ENCODE assay signal across 31 cellular contexts in the genomic region with DNA sequence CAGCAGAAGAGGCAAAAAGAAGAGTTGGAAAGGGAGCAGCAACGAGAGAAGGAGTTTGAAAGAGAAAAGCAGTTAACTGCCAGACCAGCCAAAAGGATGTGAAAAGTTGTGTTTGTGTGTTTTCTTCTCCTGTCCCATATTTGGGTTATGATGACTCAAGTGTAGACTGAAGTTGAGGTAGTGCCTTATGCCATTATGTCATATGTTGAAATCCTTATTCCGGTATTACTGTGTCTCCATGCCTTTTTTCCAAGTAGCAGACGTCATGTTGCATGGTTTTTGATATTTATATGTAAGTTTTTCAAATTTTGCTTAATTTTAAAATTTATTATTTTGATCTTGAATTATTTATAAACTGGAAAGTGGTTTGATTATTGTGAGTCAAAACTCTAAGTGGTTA. TPM values are rescaled to one million over a fixed set of nuclear protein-coding genes. Genes with fewer than 3 reads are reported as not detected.
DNase-seq lines count a peak whose midpoint lies in the region; ATAC-seq and TF ChIP-seq lines count a peak whose summit lies in the region.
"Had no signal": no experiment of that assay in that cellular context is flagged by ENCODE, and none has a peak within 500 bp of the region (broad histone marks: within the 10 kb centered on the region; RNA-seq: fewer than 3 reads in every experiment).

No MANE protein-coding gene starts in this region.

- no peaks in the 10 kb centered on the region for H3K9me2 ChIP-seq in Karpas-422 (replicated peaks; ENCODE audit: insufficient read depth, low read length)

- H3K4me2 ChIP-seq in Karpas-422 (ENCODE audit: low read depth, low read length, poor library complexity, severe bottlenecking), result peak overlapping the region; percentile 42
- H3K4me2 ChIP-seq: smooth muscle cell had no signal

- no peaks in the 10 kb centered on the region for H4K20me1 ChIP-seq in Karpas-422 (ENCODE audit: insufficient read depth, low read depth, low read length)

- no peak overlapping the region for H2AFZ ChIP-seq in Karpas-422 (ENCODE audit: low read length)

- CTCF ChIA-PET in activated naive CD4-positive, alpha-beta T cell treated with anti-CD3 and anti-CD28 coated beads for 36 hours (lab: Charles Lee), result interaction anchor here (0.6 to 0.9 kb wide), 2 partner anchors 17 to 149 kb away, joined by 3 to 4 read pairs; no protein-coding TSS in a partner anchor
- CTCF ChIA-PET in activated B cell treated with CpG ODN at 0.5 μM for 24 hours (lab: Charles Lee), result interaction anchor here (1.0 to 1.2 kb wide), 3 partner anchors 19 to 149 kb away, joined by 3 to 4 read pairs (median 3); partner anchors contain the start of gene BLOC1S6

- peaks cover 46% of the 10 kb centered on the region for H3K4me1 ChIP-seq in Karpas-422 (ENCODE audit: low read length)
- H3K4me1 ChIP-seq: HAP-1, uterus had no signal

- H3K36me3 ChIP-seq in Karpas-422 (ENCODE audit: insufficient read depth, low read length), result peaks cover 12% of the 10 kb centered on the region; the same call in 1 of the 2 replicates
- H3K36me3 ChIP-seq: HAP-1, uterus had no signal

- no peak for ATAC-seq in activated B cell treated with CpG ODN at 0.5 μM for 24 hours (ENCODE audit: low read depth)
- no peak for ATAC-seq in HG03571 (IDR thresholded peaks at IDR 0.05; ENCODE audit: unreplicated experiment)
- ATAC-seq: activated naive CD4-positive, alpha-beta T cell treated with anti-CD3 and anti-CD28 coated beads, Interleukin-2, amount 50 U/mL, for 72 hours; heart right ventricle; K562; right cardiac atrium had no signal

- no peaks in the 10 kb centered on the region for H3K4me1 Mint-ChIP-seq in activated naive CD4-positive, alpha-beta T cell treated with anti-CD3 and anti-CD28 coated beads for 36 hours (ENCODE audit: low read depth)
- H3K4me1 Mint-ChIP-seq in activated B cell treated with CpG ODN at 0.5 μM for 24 hours, result peaks cover 42% of the 10 kb centered on the region

- intact Hi-C loops in activated naive CD4-positive, alpha-beta T cell treated with anti-CD3 and anti-CD28 coated beads for 36 hours (cut with micrococcal nuclease), result no loop called here
- intact Hi-C loops in activated B cell treated with CpG ODN at 0.5 μM for 24 hours (cut with micrococcal nuclease), result no loop called here

- no peak for DNase-seq in activated naive CD4-positive, alpha-beta T cell treated with anti-CD3 and anti-CD28 coated beads for 36 hours
- no peak for DNase-seq in activated naive CD4-positive, alpha-beta T cell treated with Interleukin-2 at 50 U/mL for 16 hours
- DNase-seq in Karpas-422 (no peak), activated B cell treated with CpG ODN at 0.5 μM for 24 hours (no peak), NCI-H146 treated with DMSO at 0.1 percent for 48 hours (lab: John Stamatoyannopoulos, UW; ENCODE audit: unreplicated experiment) (no peak), NCI-H128 (lab: John Stamatoyannopoulos, UW; ENCODE audit: unreplicated experiment) (no peak)
- DNase-seq: ACHN; activated CD4-positive, alpha-beta T cell treated with anti-CD3 and anti-CD28 coated beads, Interleukin-2, amount 10 ng/mL, durations not matched to agents 7 days and 5 days; activated CD8-positive, alpha-beta memory T cell treated with anti-CD3 and anti-CD28 coated beads, Interleukin-2, amount 50 U/mL, for 4 hours; dorsolateral prefrontal cortex; esophagus squamous epithelium; foreskin melanocyte; heart right ventricle; MG63; NCI-H1436; NCI-H2081 treated with DMSO at 0.1 percent for 48 hours; NCI-H2227 treated with DMSO at 0.1 percent for 48 hours; NCI-H526 treated with DMSO at 0.1 percent for 48 hours; NK-92 treated with Interleukin-12 subunit alpha and Interleukin-12 subunit beta, amount 100 ng/mL, for 24 hours; right cardiac atrium; SHP77 treated with DMSO at 0.1 percent for 48 hours; SW 1271; T1000; thyroid gland; uterus; WERI-Rb-1 had no signal

- H3K27me3 Mint-ChIP-seq in activated naive CD4-positive, alpha-beta T cell treated with anti-CD3 and anti-CD28 coated beads for 36 hours (ENCODE audit: low read depth), result no peaks in the 10 kb centered on the region
- H3K27me3 Mint-ChIP-seq in activated B cell treated with CpG ODN at 0.5 μM for 24 hours, result no peaks in the 10 kb centered on the region
- H3K27me3 Mint-ChIP-seq: activated CD4-positive, alpha-beta T cell treated with anti-CD3 and anti-CD28 coated beads, Interleukin-2, amount 10 ng/mL, durations not matched to agents 7 days and 5 days had no signal

- peak overlapping the region; percentile 18 for H3K27ac Mint-ChIP-seq in activated naive CD4-positive, alpha-beta T cell treated with anti-CD3 and anti-CD28 coated beads for 36 hours
- peak overlapping the region; percentile 56 for H3K27ac Mint-ChIP-seq in activated B cell treated with CpG ODN at 0.5 μM for 24 hours
- H3K27ac Mint-ChIP-seq: activated CD4-positive, alpha-beta T cell treated with anti-CD3 and anti-CD28 coated beads, Interleukin-2, amount 10 ng/mL, durations not matched to agents 7 days and 5 days; activated naive CD4-positive, alpha-beta T cell treated with anti-CD3 and anti-CD28 coated beads, Interleukin-2, amount 50 U/mL, for 72 hours had no signal

- no peak overlapping the region for H3K4me3 Mint-ChIP-seq in activated naive CD4-positive, alpha-beta T cell treated with anti-CD3 and anti-CD28 coated beads for 36 hours
- H3K4me3 Mint-ChIP-seq in activated B cell treated with CpG ODN at 0.5 μM for 24 hours, result no peak overlapping the region
- H3K4me3 Mint-ChIP-seq: activated CD4-positive, alpha-beta T cell treated with anti-CD3 and anti-CD28 coated beads, Interleukin-2, amount 10 ng/mL, durations not matched to agents 7 days and 5 days had no signal

- H3K9ac ChIP-seq in Karpas-422 (ENCODE audit: low read length), result no peak overlapping the region

- H3K27me3 ChIP-seq in Karpas-422 (ENCODE audit: low read length), result no peaks in the 10 kb centered on the region
- H3K27me3 ChIP-seq: dorsolateral prefrontal cortex, esophagus squamous epithelium, heart right ventricle, MG63, thyroid gland, uterus had no signal

- peaks cover 36% of the 10 kb centered on the region for H3K79me2 ChIP-seq in Karpas-422 (ENCODE audit: low read length)

- no peak for TF ChIP-seq CTCF in activated B cell treated with CpG ODN at 0.5 μM for 24 hours (IDR thresholded peaks at IDR 0.05)

- POLR2A ChIA-PET in activated B cell treated with CpG ODN at 0.5 μM for 24 hours (lab: Charles Lee), result interaction anchor here (0.7 to 1.2 kb wide), 4 partner anchors 19 to 405 kb away, joined by 3 to 7 read pairs (median 4); partner anchors contain the start of gene BLOC1S6

- H3K36me3 Mint-ChIP-seq in activated naive CD4-positive, alpha-beta T cell treated with anti-CD3 and anti-CD28 coated beads for 36 hours (ENCODE audit: low read depth), result peaks cover 10% of the 10 kb centered on the region
- peaks cover 28% of the 10 kb centered on the region for H3K36me3 Mint-ChIP-seq in activated B cell treated with CpG ODN at 0.5 μM for 24 hours (ENCODE audit: low read depth)

- no peak overlapping the region for H3K4me3 ChIP-seq in Karpas-422 (ENCODE audit: low read length)
- H3K4me3 ChIP-seq: dorsolateral prefrontal cortex, esophagus squamous epithelium, HAP-1, heart right ventricle, K562, MG63, smooth muscle cell, thyroid gland, uterus had no signal

- no peaks in the 10 kb centered on the region for H3K9me3 Mint-ChIP-seq in activated naive CD4-positive, alpha-beta T cell treated with anti-CD3 and anti-CD28 coated beads for 36 hours
- no peaks in the 10 kb centered on the region for H3K9me3 Mint-ChIP-seq in activated B cell treated with CpG ODN at 0.5 μM for 24 hours
- H3K9me3 Mint-ChIP-seq: activated CD4-positive, alpha-beta T cell treated with anti-CD3 and anti-CD28 coated beads, Interleukin-2, amount 10 ng/mL, durations not matched to agents 7 days and 5 days; activated naive CD4-positive, alpha-beta T cell treated with anti-CD3 and anti-CD28 coated beads, Interleukin-2, amount 50 U/mL, for 72 hours had no signal

- no peaks in the 10 kb centered on the region for H3K9me3 ChIP-seq in Karpas-422 (ENCODE audit: low read length)
- H3K9me3 ChIP-seq: esophagus squamous epithelium, HAP-1, heart right ventricle, MG63, thyroid gland, uterus had no signal

- peak overlapping the region; percentile 76 for H3K27ac ChIP-seq in Karpas-422 (ENCODE audit: low read length)
- H3K27ac ChIP-seq: esophagus squamous epithelium, heart right ventricle, uterus, WERI-Rb-1 had no signal

RNA-seq across cellular contexts. Expression of gene BLOC1S6, which starts 19.2 kb away (rescaled TPM):
- total RNA-seq in activated naive CD4-positive, alpha-beta T cell treated with anti-CD3 and anti-CD28 coated beads for 36 hours, result 10 to 100 TPM; 36.8 to 42.8 TPM
- 62.7 and 77.1 TPM in 2 replicates for total RNA-seq in Karpas-422 (2014; rRNA removed; shearing (Covaris generic); ENCODE audit: low replicate concordance)
- total RNA-seq in activated B cell treated with CpG ODN at 0.5 μM for 24 hours, result 39.4 and 41.2 TPM in 2 replicates

RNA-seq across cellular contexts. Expression of gene SQOR, which starts 28.4 kb away (rescaled TPM):
- 10 to 100 TPM; 54.3 to 56.4 TPM for total RNA-seq in activated naive CD4-positive, alpha-beta T cell treated with anti-CD3 and anti-CD28 coated beads for 36 hours
- 2.1 and 3.5 TPM in 2 replicates for total RNA-seq in Karpas-422 (2014; rRNA removed; shearing (Covaris generic); ENCODE audit: low replicate concordance)
- total RNA-seq in activated B cell treated with CpG ODN at 0.5 μM for 24 hours, result 39.2 and 44.9 TPM in 2 replicates
